12 cellular contexts compared by ENCODE assay signal in the genomic region with DNA sequence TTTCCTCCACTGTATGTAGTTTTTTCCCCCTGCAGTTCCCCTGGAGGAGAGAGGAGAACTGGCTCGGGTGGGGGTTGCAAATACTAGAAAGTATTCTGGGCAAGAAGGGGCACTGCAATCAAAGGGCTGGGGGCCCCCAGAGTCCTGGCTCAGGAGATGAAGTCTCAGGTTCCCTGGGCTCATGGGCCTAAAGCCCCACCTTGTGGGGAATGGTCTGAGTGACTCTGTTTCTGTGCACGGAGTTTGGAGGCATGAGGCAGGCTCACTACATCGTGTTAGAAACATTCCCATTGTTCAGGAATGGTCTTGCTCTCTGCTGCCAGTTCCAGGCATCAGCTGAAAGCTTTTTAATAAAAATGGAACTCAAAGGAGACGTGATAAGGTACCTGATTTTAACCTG.
A peak's percentile ranks its signal among the peaks of the same experiment; 100 is the strongest.
DNase-seq lines count a peak whose midpoint lies in the region; ATAC-seq and TF ChIP-seq lines count a peak whose summit lies in the region.
"Had no signal": no experiment of that assay in that cellular context is flagged by ENCODE, and none has a peak within 500 bp of the region (broad histone marks: within the 10 kb centered on the region; RNA-seq: fewer than 3 reads in every experiment).

No MANE protein-coding gene starts in this region.

- TF ChIP-seq CTCF in fibroblast of lung (conservative IDR thresholded peaks at IDR 0.05 in 1 of 2, IDR thresholded peaks at IDR 0.05 in 1 of 2; ENCODE audit: low read depth in 1 of 2, low read length in 2 of 2) (peak in 1 of 2 donors; percentile 32), retinal pigment epithelial cell (conservative IDR thresholded peaks at IDR 0.05; ENCODE audit: low read depth, low read length) (peak; percentile 42)

- H3K9ac ChIP-seq in fibroblast of lung (ENCODE audit: insufficient read depth, low read length), result no peak overlapping the region
- H3K9ac ChIP-seq: BLaER1 treated with 17β-estradiol and CSF1 and Interleukin-3, amounts not matched to agents 10 nM and 100 nM had no signal

- H3K4me1 ChIP-seq in fibroblast of lung (ENCODE audit: control insufficient read depth, extremely low read depth, insufficient read depth, low read length), result no peaks in the 10 kb centered on the region
- H3K4me1 ChIP-seq: BLaER1 treated with 17β-estradiol and CSF1 and Interleukin-3, amounts not matched to agents 10 nM and 100 nM had no signal

- peak; percentile 3 for DNase-seq in NCI-H345 (lab: John Stamatoyannopoulos, UW)
- no peak for DNase-seq in NCI-H345 treated with DMSO at 0.1 percent for 48 hours (lab: John Stamatoyannopoulos, UW; ENCODE audit: unreplicated experiment)
- DNase-seq in NCI-H69 (lab: John Stamatoyannopoulos, UW), result peak; percentile 70
- peak; percentile 5 to 24 for DNase-seq in fibroblast of lung (ENCODE audit: low read depth in 2 of 2)
- no peak for DNase-seq in retinal pigment epithelial cell (ENCODE audit: low read depth)
- no peak for DNase-seq in activated gamma-delta T cell treated with Interleukin-2 at 50 U/mL for 16 hours
- DNase-seq in DMS79 (lab: John Stamatoyannopoulos, UW), result no peak
- DNase-seq: activated CD4-positive, alpha-beta T cell treated with anti-CD3 and anti-CD28 coated beads, Interleukin-2, amount 10 ng/mL, durations not matched to agents 7 days and 5 days; OCI-M1 had no signal

- no peak overlapping the region for H3K27ac ChIP-seq in fibroblast of lung (ENCODE audit: insufficient read depth, low read length)
- H3K27ac ChIP-seq: BLaER1 treated with 17β-estradiol and CSF1 and Interleukin-3, amounts not matched to agents 10 nM and 100 nM had no signal

- H3K27me3 ChIP-seq in fibroblast of lung (ENCODE audit: control insufficient read depth, insufficient read depth, low read length), result no peaks in the 10 kb centered on the region

- H3K4me3 ChIP-seq in fibroblast of lung (replicated peaks in 1 of 4; ENCODE audit: control extremely low read depth in 1 of 4, insufficient read depth in 1 of 4, low read depth in 3 of 4, low read length in 4 of 4), result no peak overlapping the region
- H3K4me3 ChIP-seq in retinal pigment epithelial cell (ENCODE audit: low read length), result no peak overlapping the region
- H3K4me3 ChIP-seq: BLaER1 treated with 17β-estradiol and CSF1 and Interleukin-3, amounts not matched to agents 10 nM and 100 nM had no signal

- H2AFZ ChIP-seq in fibroblast of lung (ENCODE audit: low read length), result no peak overlapping the region

- no peak overlapping the region for H3K4me2 ChIP-seq in fibroblast of lung (ENCODE audit: extremely low read depth, insufficient read depth, low read length)
- H3K4me2 ChIP-seq: BLaER1 treated with 17β-estradiol and CSF1 and Interleukin-3, amounts not matched to agents 10 nM and 100 nM had no signal

- H3K79me2 ChIP-seq in fibroblast of lung (ENCODE audit: control insufficient read depth, insufficient read depth, low read length), result no peaks in the 10 kb centered on the region

- no peak for ATAC-seq in GM21515 (IDR thresholded peaks at IDR 0.05; ENCODE audit: unreplicated experiment)
- ATAC-seq: natural killer cell treated with Interleukin-12 subunit alpha and Interleukin-12 subunit beta and Interleukin-15 and Interleukin-18, amount 100 ng/mL, for 72 hours had no signal

- H4K20me1 ChIP-seq in fibroblast of lung (ENCODE audit: control insufficient read depth, extremely low read depth, insufficient read depth, low read length), result no peaks in the 10 kb centered on the region

- H3K9me3 ChIP-seq in fibroblast of lung (ENCODE audit: control insufficient read depth, insufficient read depth, low read depth, low read length), result no peaks in the 10 kb centered on the region

- no peaks in the 10 kb centered on the region for H3K36me3 ChIP-seq in fibroblast of lung (ENCODE audit: control insufficient read depth, insufficient read depth, low read length)

Comparison
In these comparisons a context has a peak if more than half of its experiments do, and no peak if none do; other contexts are left out.
1. DNase-seq: peak in NCI-H345 (single experiment), NCI-H69 (single experiment) and fibroblast of lung (2 of 2); none in NCI-H345 treated with DMSO at 0.1 percent for 48 hours (single experiment), retinal pigment epithelial cell (single experiment), activated gamma-delta T cell treated with Interleukin-2 at 50 U/mL for 16 hours (single experiment) and DMS79 (single experiment).